In genomic region chr9:70422371-70423043, GRCh38 we compare ENCODE assay signal across 10 cellular contexts. TPM values are rescaled to one million over a fixed set of nuclear protein-coding genes. Genes with fewer than 3 reads are reported as not detected.
DNase-seq lines count a peak whose midpoint lies in the region; ATAC-seq and TF ChIP-seq lines count a peak whose summit lies in the region.
"Had no signal": no experiment of that assay in that cellular context is flagged by ENCODE, and none has a peak within 500 bp of the region (broad histone marks: within the 10 kb centered on the region; RNA-seq: fewer than 3 reads in every experiment).

No MANE protein-coding gene starts in this region.

- H3K9me3 ChIP-seq in thyroid gland: no peaks in the 10 kb centered on the region
- H3K9me3 ChIP-seq: BE2C had no signal

- no peak overlapping the region for H3K4me3 ChIP-seq in thyroid gland (replicated peaks in 1 of 3)

- no peaks in the 10 kb centered on the region for H3K27me3 ChIP-seq in thyroid gland
- H3K27me3 ChIP-seq: BE2C had no signal

- H3K27me3 Mint-ChIP-seq in activated T-cell treated with anti-CD3 and anti-CD28 coated beads, Interleukin-2, amount 50 U/mL, for 72 hours (ENCODE audit: low read depth): no peaks in the 10 kb centered on the region
- H3K27me3 Mint-ChIP-seq in activated T-helper 2 cell treated with anti-CD3 and anti-CD28 coated beads, Interferon-gamma antibody, Interleukin-2, Interleukin-4, amounts not matched to agents 10 μg/mL and 5 μg/mL and 100 μg/mL, durations not matched to agents 14 hours and 24 hours and 36 hours (ENCODE audit: low read depth): peaks cover 4% of the 10 kb centered on the region
- peaks cover 4% of the 10 kb centered on the region for H3K27me3 Mint-ChIP-seq in mesothelial cell of epicardium (ENCODE audit: low read depth)

- peaks cover 27 to 30% of the 10 kb centered on the region in 2 donors for H3K4me1 ChIP-seq in thyroid gland

- no peak for TF ChIP-seq POLR2A in thyroid gland (IDR thresholded peaks at IDR 0.05)

- TF ChIP-seq CTCF in mesothelial cell of epicardium (IDR thresholded peaks at IDR 0.05; ENCODE audit: unreplicated experiment): no peak
- no peak for TF ChIP-seq CTCF in thyroid gland (IDR thresholded peaks at IDR 0.05)

- intact Hi-C loops in activated T-helper 2 cell treated with anti-CD3 and anti-CD28 coated beads, Interferon-gamma antibody, Interleukin-2, Interleukin-4, amounts not matched to agents 10 μg/mL and 5 μg/mL and 100 μg/mL, durations not matched to agents 14 hours and 24 hours and 36 hours (cut with micrococcal nuclease): loop anchor here (5.0 kb wide), 1 partner anchor 60 kb away; no protein-coding TSS in a partner anchor
- intact Hi-C loops in thyroid gland (cut with DNase I): no loop called here

- no peaks in the 10 kb centered on the region for H3K36me3 ChIP-seq in thyroid gland
- H3K36me3 ChIP-seq: BE2C had no signal

- H3K36me3 Mint-ChIP-seq in activated T-cell treated with anti-CD3 and anti-CD28 coated beads, Interleukin-2, amount 50 U/mL, for 72 hours (ENCODE audit: insufficient read depth in 2 of 2): peaks cover 0 to 1% of the 10 kb centered on the region in 2 donors
- no peaks in the 10 kb centered on the region for H3K36me3 Mint-ChIP-seq in activated T-helper 2 cell treated with anti-CD3 and anti-CD28 coated beads, Interferon-gamma antibody, Interleukin-2, Interleukin-4, amounts not matched to agents 10 μg/mL and 5 μg/mL and 100 μg/mL, durations not matched to agents 14 hours and 24 hours and 36 hours (ENCODE audit: low read depth)
- no peaks in the 10 kb centered on the region for H3K36me3 Mint-ChIP-seq in mesothelial cell of epicardium

- peak overlapping the region in 2 of 3 donors; percentile 100 for H3K27ac ChIP-seq in thyroid gland

- H3K4me1 Mint-ChIP-seq in activated T-cell treated with anti-CD3 and anti-CD28 coated beads, Interleukin-2, amount 50 U/mL, for 72 hours (ENCODE audit: low read depth): peaks cover 31% of the 10 kb centered on the region
- H3K4me1 Mint-ChIP-seq in activated T-helper 2 cell treated with anti-CD3 and anti-CD28 coated beads, Interferon-gamma antibody, Interleukin-2, Interleukin-4, amounts not matched to agents 10 μg/mL and 5 μg/mL and 100 μg/mL, durations not matched to agents 14 hours and 24 hours and 36 hours (ENCODE audit: low read depth): peaks cover 37% of the 10 kb centered on the region
- H3K4me1 Mint-ChIP-seq in mesothelial cell of epicardium: peaks cover 35% of the 10 kb centered on the region

- H3K4me3 Mint-ChIP-seq in activated T-cell treated with anti-CD3 and anti-CD28 coated beads, Interleukin-2, amount 50 U/mL, for 72 hours: peak overlapping the region; percentile 1 to 96
- H3K4me3 Mint-ChIP-seq in activated T-helper 2 cell treated with anti-CD3 and anti-CD28 coated beads, Interferon-gamma antibody, Interleukin-2, Interleukin-4, amounts not matched to agents 10 μg/mL and 5 μg/mL and 100 μg/mL, durations not matched to agents 14 hours and 24 hours and 36 hours (ENCODE audit: low read depth): no peak overlapping the region
- H3K4me3 Mint-ChIP-seq in mesothelial cell of epicardium: no peak overlapping the region

- no peaks in the 10 kb centered on the region for H3K9me3 Mint-ChIP-seq in activated T-cell treated with anti-CD3 and anti-CD28 coated beads, Interleukin-2, amount 50 U/mL, for 72 hours
- no peaks in the 10 kb centered on the region for H3K9me3 Mint-ChIP-seq in activated T-helper 2 cell treated with anti-CD3 and anti-CD28 coated beads, Interferon-gamma antibody, Interleukin-2, Interleukin-4, amounts not matched to agents 10 μg/mL and 5 μg/mL and 100 μg/mL, durations not matched to agents 14 hours and 24 hours and 36 hours
- no peaks in the 10 kb centered on the region for H3K9me3 Mint-ChIP-seq in mesothelial cell of epicardium

- H3K27ac Mint-ChIP-seq in activated T-cell treated with anti-CD3 and anti-CD28 coated beads, Interleukin-2, amount 50 U/mL, for 72 hours: no peak overlapping the region
- H3K27ac Mint-ChIP-seq in activated T-helper 2 cell treated with anti-CD3 and anti-CD28 coated beads, Interferon-gamma antibody, Interleukin-2, Interleukin-4, amounts not matched to agents 10 μg/mL and 5 μg/mL and 100 μg/mL, durations not matched to agents 14 hours and 24 hours and 36 hours: peak overlapping the region; percentile 12
- peak overlapping the region; percentile 17 for H3K27ac Mint-ChIP-seq in mesothelial cell of epicardium

- WGBS in thyroid gland, 2 donors: 86 to 90% methylated on average over 6 of the region's 6 CpGs

- DNase-seq in activated T-cell treated with anti-CD3 and anti-CD28 coated beads, Interleukin-2, amount 50 U/mL, for 72 hours: no peak
- DNase-seq in activated T-cell treated with anti-CD3 and anti-CD28 coated beads for 4 hours (no peak), mesothelial cell of epicardium (ENCODE audit: low spot score in 2 of 2, unreplicated experiment in 2 of 2) (no peak), thyroid gland (no peak), anterior cingulate cortex (lab: John Stamatoyannopoulos, UW) (no peak), UCSD-AML1 (lab: John Stamatoyannopoulos, UW; ENCODE audit: unreplicated experiment) (no peak)
- DNase-seq in activated T-helper 2 cell treated with anti-CD3 and anti-CD28 coated beads, Interferon-gamma antibody, Interleukin-2, Interleukin-4, amounts not matched to agents 10 μg/mL and 5 μg/mL and 100 μg/mL, durations not matched to agents 14 hours and 24 hours and 36 hours (ENCODE audit: low spot score): no peak
- DNase-seq: BE2C, NCI-H2107 had no signal

- ATAC-seq in activated T-cell treated with anti-CD3 and anti-CD28 coated beads, Interleukin-2, amount 50 U/mL, for 72 hours (replicated peaks in 1 of 2): no peak
- no peak for ATAC-seq in GM21825 (IDR thresholded peaks at IDR 0.05; ENCODE audit: unreplicated experiment)

RNA-seq across cellular contexts. Expression of gene KLF9, which starts 8.1 kb away (rescaled TPM):
- 10 to 100 TPM; 27.5 to 35.4 TPM for total RNA-seq in activated T-cell treated with anti-CD3 and anti-CD28 coated beads, Interleukin-2, amount 50 U/mL, for 72 hours
- 13.5 and 13.7 TPM in 2 replicates for total RNA-seq in activated T-helper 2 cell treated with anti-CD3 and anti-CD28 coated beads, Interferon-gamma antibody, Interleukin-2, Interleukin-4, amounts not matched to agents 10 μg/mL and 5 μg/mL and 100 μg/mL, durations not matched to agents 14 hours and 24 hours and 36 hours
- total RNA-seq in mesothelial cell of epicardium (3.4 to 3.7 TPM (median 3.6 TPM) in 3 replicates), thyroid gland (100 to 1,000 TPM in 3 of 4 donors, 10 to 100 TPM in 1; 96.3 to 155 (median 125) TPM)

Comparison
In these comparisons a context has a peak if more than half of its experiments do, and no peak if none do; other contexts are left out.
1. H3K4me3 Mint-ChIP-seq: peak in activated T-cell treated with anti-CD3 and anti-CD28 coated beads, Interleukin-2, amount 50 U/mL, for 72 hours (2 of 2); none in activated T-helper 2 cell treated with anti-CD3 and anti-CD28 coated beads, Interferon-gamma antibody, Interleukin-2, Interleukin-4, amounts not matched to agents 10 μg/mL and 5 μg/mL and 100 μg/mL, durations not matched to agents 14 hours and 24 hours and 36 hours (single experiment) and mesothelial cell of epicardium (single experiment).